ENCODE assay signal across 21 cellular contexts in genomic region chr11:32987851-32988250, GRCh38.
"Had no signal": no experiment of that assay in that cellular context is flagged by ENCODE, and none has a peak within 500 bp of the region (broad histone marks: within the 10 kb centered on the region; RNA-seq: fewer than 3 reads in every experiment).

No MANE protein-coding gene starts in this region.

- H3K4me3 Mint-ChIP-seq: activated naive CD8-positive, alpha-beta T cell treated with anti-CD3 and anti-CD28 coated beads, Interleukin-2, amount 10 ng/mL, durations not matched to agents 7 days and 5 days; brain; endodermal cell; nephron progenitor cell; stimulated activated naive CD8-positive, alpha-beta T cell treated with anti-CD3 and anti-CD28 coated beads, Interleukin-15, Interleukin-2, amounts not matched to agents 100 ng/mL and 50 ng/mL, for 24 hours had no signal

- H3K4me1 Mint-ChIP-seq: activated naive CD8-positive, alpha-beta T cell treated with anti-CD3 and anti-CD28 coated beads, Interleukin-2, amount 10 ng/mL, durations not matched to agents 7 days and 5 days; brain; nephron progenitor cell had no signal

- H3K4me1 ChIP-seq: prostate gland, right atrium auricular region, suprapubic skin, upper lobe of left lung had no signal

- H3K4me3 ChIP-seq: prostate gland, right atrium auricular region, suprapubic skin, upper lobe of left lung had no signal

- H3K36me3 Mint-ChIP-seq: brain had no signal

- H3K9me3 ChIP-seq: prostate gland had no signal

- H3K27ac ChIP-seq: prostate gland, right atrium auricular region, suprapubic skin, upper lobe of left lung, WERI-Rb-1 had no signal

- DNase-seq: activated CD4-positive, alpha-beta T cell treated with anti-CD3 and anti-CD28 coated beads, Interleukin-2, amount 50 U/mL, for 4 hours; activated naive CD8-positive, alpha-beta T cell treated with anti-CD3 and anti-CD28 coated beads, Interleukin-2, amount 10 ng/mL, durations not matched to agents 7 days and 5 days; central memory CD4-positive, alpha-beta T cell; endodermal cell; foreskin melanocyte; glutamatergic neuron; hypothalamus; midbrain; nephron progenitor cell; occipital lobe; T-helper 2 cell; upper lobe of left lung; WERI-Rb-1 had no signal

- H3K27me3 Mint-ChIP-seq: activated naive CD8-positive, alpha-beta T cell treated with anti-CD3 and anti-CD28 coated beads, Interleukin-2, amount 10 ng/mL, durations not matched to agents 7 days and 5 days; stimulated activated naive CD8-positive, alpha-beta T cell treated with anti-CD3 and anti-CD28 coated beads, Interleukin-15, Interleukin-2, amounts not matched to agents 100 ng/mL and 50 ng/mL, for 24 hours had no signal

- ATAC-seq: left lobe of liver had no signal

- H3K27me3 ChIP-seq: right atrium auricular region, suprapubic skin, upper lobe of left lung had no signal

- FAIRE-seq: colon, keratinocyte had no signal

- H3K27ac Mint-ChIP-seq: activated naive CD8-positive, alpha-beta T cell treated with anti-CD3 and anti-CD28 coated beads, Interleukin-2, amount 10 ng/mL, durations not matched to agents 7 days and 5 days; brain; endodermal cell; nephron progenitor cell; stimulated activated naive CD8-positive, alpha-beta T cell treated with anti-CD3 and anti-CD28 coated beads, Interleukin-15, Interleukin-2, amounts not matched to agents 100 ng/mL and 50 ng/mL, for 24 hours had no signal

- H3K36me3 ChIP-seq: prostate gland, right atrium auricular region, suprapubic skin, upper lobe of left lung, WERI-Rb-1 had no signal
